ENCODE assay signal across 11 cellular contexts in genomic region chr1:27010226-27010994, GRCh38. TPM values are rescaled to one million over a fixed set of nuclear protein-coding genes. Genes with fewer than 3 reads are reported as not detected.
DNase-seq lines count a peak whose midpoint lies in the region; ATAC-seq, FAIRE-seq and TF ChIP-seq lines count a peak whose summit lies in the region.
"Had no signal": no experiment of that assay in that cellular context is flagged by ENCODE, and none has a peak within 500 bp of the region (broad histone marks: within the 10 kb centered on the region; RNA-seq: fewer than 3 reads in every experiment).

No MANE protein-coding gene starts in this region.

- H3K4me1 ChIP-seq in NT2/D1 (ENCODE audit: insufficient read depth, insufficient read length) (peaks cover 36% of the 10 kb centered on the region), ectodermal cell (ENCODE audit: control insufficient read depth, insufficient read depth, low read length) (peaks cover 31% of the 10 kb centered on the region), mesodermal cell (ENCODE audit: control insufficient read depth, insufficient read depth, low read length, poor library complexity, severe bottlenecking) (peaks cover 37% of the 10 kb centered on the region), upper lobe of left lung (peaks cover 12 to 65% (median 47%) of the 10 kb centered on the region in 4 donors)

- H3K4me3 ChIP-seq in NT2/D1 (ENCODE audit: insufficient read length, low read depth) (peak overlapping the region; percentile 56), ectodermal cell (ENCODE audit: insufficient read depth, low read depth, low read length) (peak overlapping the region; percentile 29), mesodermal cell (ENCODE audit: extremely low read depth, insufficient read depth, low read length, poor library complexity, severe bottlenecking) (peak overlapping the region; percentile 50), upper lobe of left lung (peak overlapping the region in 3 of 4 donors; percentile 59 to 63 (median 62))

- H3K9ac ChIP-seq in NT2/D1 (ENCODE audit: insufficient read length, low read depth) = peak overlapping the region; percentile 95

- ATAC-seq in upper lobe of left lung (ENCODE audit: low FRiP score in 2 of 2) = no peak

- H3K27me3 ChIP-seq in NT2/D1 (ENCODE audit: insufficient read depth, insufficient read length) (no peaks in the 10 kb centered on the region), ectodermal cell (ENCODE audit: control insufficient read depth, insufficient read depth, low read length, poor library complexity, severe bottlenecking) (peaks cover 11% of the 10 kb centered on the region), upper lobe of left lung (no peaks in the 10 kb centered on the region)

- H3K9me3 ChIP-seq in NT2/D1 (ENCODE audit: insufficient read depth, low read length) (no peaks in the 10 kb centered on the region), ectodermal cell (ENCODE audit: control insufficient read depth, low read length) (no peaks in the 10 kb centered on the region), mesodermal cell (ENCODE audit: control insufficient read depth, low read length) (no peaks in the 10 kb centered on the region), upper lobe of left lung (no peaks in the 10 kb centered on the region)

- H3K36me3 ChIP-seq in NT2/D1 (ENCODE audit: insufficient read depth, insufficient read length, low read length) (peaks cover 35% of the 10 kb centered on the region), ectodermal cell (ENCODE audit: control insufficient read depth, insufficient read depth, low read length) (peaks cover 1% of the 10 kb centered on the region), mesodermal cell (ENCODE audit: control insufficient read depth, insufficient read depth, low read length) (peaks cover 17% of the 10 kb centered on the region), upper lobe of left lung (peaks cover 0 to 12% (median 4%) of the 10 kb centered on the region in 4 donors)

- no peak for DNase-seq in NT2/D1 (ENCODE audit: low read depth, low spot score)
- no peak for DNase-seq in upper lobe of left lung
- no peak for DNase-seq in GM12892 (ENCODE audit: insufficient read length)
- no peak for DNase-seq in NK-92 (lab: John Stamatoyannopoulos, UW; ENCODE audit: unreplicated experiment)
- DNase-seq in HTR-8/SVneo (ENCODE audit: insufficient read length, low spot score) = no peak
- DNase-seq: MM.1S, NCI-H524 treated with DMSO at 0.1 percent for 48 hours had no signal

- no peak for FAIRE-seq in GM12892 (lab: Jason Lieb, UNC)
- no peak for FAIRE-seq in HTR-8/SVneo (lab: Jason Lieb, UNC)

- no peak for TF ChIP-seq CTCF in upper lobe of left lung (IDR thresholded peaks at IDR 0.05)

- TF ChIP-seq POLR2A in upper lobe of left lung (IDR thresholded peaks at IDR 0.05) = no peak
- no peak for TF ChIP-seq POLR2A in GM12892 (IDR thresholded peaks at IDR 0.05; ENCODE audit: low read depth, low read length)

- no peak for TF ChIP-seq EP300 in upper lobe of left lung (IDR thresholded peaks at IDR 0.05)

- WGBS in ectodermal cell, 2 experiments = 45 to 47% methylated on average over 5 of the region's 5 CpGs
- WGBS in mesodermal cell (ENCODE audit: insufficient coverage in 2 of 2), 2 experiments = 44 to 59% methylated on average over 2 to 3 of the region's 5 CpGs
- WGBS in upper lobe of left lung, 2 donors = 70 to 75% methylated on average over 4 to 5 of the region's 5 CpGs

- H3K27ac ChIP-seq in ectodermal cell (ENCODE audit: insufficient read depth, low read depth, low read length, poor library complexity, severe bottlenecking) = peak overlapping the region; percentile 36
- peak overlapping the region; percentile 55 for H3K27ac ChIP-seq in mesodermal cell (ENCODE audit: low read depth, low read length, severe bottlenecking)
- peak overlapping the region; percentile 83 to 89 (median 86) for H3K27ac ChIP-seq in upper lobe of left lung

RNA-seq across cellular contexts. Expression of gene TENT5B, which starts 2.2 kb away (rescaled TPM):
- polyA plus RNA-seq in ectodermal cell (2013, experiment 1 of 4) = 9.1 TPM
- polyA plus RNA-seq in ectodermal cell (2013, experiment 2 of 4) = 13.5 TPM
- polyA plus RNA-seq in ectodermal cell (2013, experiment 3 of 4) = 7.3 TPM
- polyA plus RNA-seq in ectodermal cell (2013, experiment 4 of 4) = 8.2 TPM
- polyA plus RNA-seq in mesodermal cell (2013, experiment 1 of 2) = 8.0 TPM
- polyA plus RNA-seq in mesodermal cell (2013, experiment 2 of 2) = 7.1 TPM
- total RNA-seq in upper lobe of left lung = 100 to 1,000 TPM in 1 of 6 donors, 10 to 100 TPM in 5; 10.5 to 124 (median 43.1) TPM
- polyA plus RNA-seq in GM12892 (2012; ENCODE audit: missing spikeins) = not detected
- total RNA-seq: T-helper 1 cell treated with Interleukin-12 subunit alpha and Interleukin-12 subunit beta and Interleukin-4 antibody, amounts not matched to agents 30 ng/mL and 1 ng/mL, for 36 hours had no signal
- polyA plus RNA-seq: neural cell had no signal

RNA-seq across cellular contexts. Expression of gene TRNP1, which starts 16.9 kb away (rescaled TPM):
- polyA plus RNA-seq in ectodermal cell (2013, experiment 1 of 4) = 1.4 TPM
- 1.8 TPM for polyA plus RNA-seq in ectodermal cell (2013, experiment 2 of 4)
- 1.8 TPM for polyA plus RNA-seq in ectodermal cell (2013, experiment 3 of 4)
- polyA plus RNA-seq in ectodermal cell (2013, experiment 4 of 4) = 2.3 TPM
- 11.3 TPM for polyA plus RNA-seq in mesodermal cell (2013, experiment 1 of 2)
- 9.1 TPM for polyA plus RNA-seq in mesodermal cell (2013, experiment 2 of 2)
- 10 to 100 TPM in 5 of 6 donors, 1 to 10 TPM in 1; 9.1 to 38.0 (median 26.0) TPM for total RNA-seq in upper lobe of left lung
- polyA plus RNA-seq in GM12892 (2012; ENCODE audit: missing spikeins) = not detected

RNA-seq across cellular contexts. Expression of gene KDF1, which starts 50.1 kb away (rescaled TPM):
- polyA plus RNA-seq in ectodermal cell (2013, experiment 1 of 4) = 0.37 TPM
- 0.73 TPM for polyA plus RNA-seq in ectodermal cell (2013, experiment 2 of 4)
- 0.32 TPM for polyA plus RNA-seq in ectodermal cell (2013, experiment 3 of 4)
- 0.41 TPM for polyA plus RNA-seq in ectodermal cell (2013, experiment 4 of 4)
- polyA plus RNA-seq in mesodermal cell (2013, experiment 1 of 2) = not detected
- not detected for polyA plus RNA-seq in mesodermal cell (2013, experiment 2 of 2)
- 10 to 100 TPM in 4 of 6 donors, 1 to 10 TPM in 2; 7.7 to 23.3 (median 11.8) TPM for total RNA-seq in upper lobe of left lung
- polyA plus RNA-seq in GM12892 (2012; ENCODE audit: missing spikeins) = 0.15 TPM
- total RNA-seq: T-helper 1 cell treated with Interleukin-12 subunit alpha and Interleukin-12 subunit beta and Interleukin-4 antibody, amounts not matched to agents 30 ng/mL and 1 ng/mL, for 36 hours had no signal
- polyA plus RNA-seq: neural cell had no signal
